ENCODE assay signal across 9 cellular contexts in the genomic region with DNA sequence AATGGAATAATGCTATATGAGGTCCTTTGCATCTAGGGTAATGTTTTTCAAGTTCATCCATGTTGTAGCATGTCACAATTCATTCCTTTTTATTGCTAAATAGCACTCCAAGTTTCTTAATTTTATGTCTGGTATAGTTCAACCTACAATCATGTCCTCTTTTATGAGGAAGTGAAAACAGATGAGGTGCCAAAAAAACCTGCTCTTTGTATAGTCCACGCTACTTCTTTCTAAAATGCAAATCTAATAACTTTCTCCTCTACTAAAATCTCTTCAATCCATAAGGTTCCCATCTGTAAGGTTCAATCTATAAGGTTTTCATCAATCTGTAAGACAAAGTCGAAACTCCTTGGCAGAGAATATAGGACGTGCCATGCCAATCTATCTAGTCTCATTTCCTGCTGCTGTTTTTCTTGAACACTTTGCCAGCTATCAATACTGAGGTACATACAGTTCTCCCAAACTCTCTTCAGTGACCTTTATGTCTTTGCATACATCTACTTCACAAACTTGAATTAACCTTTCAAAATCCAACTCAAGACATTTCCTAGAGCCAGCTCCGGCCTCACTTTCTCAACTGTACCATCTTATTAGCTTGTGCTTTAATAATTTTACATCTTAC. TPM values are rescaled to one million over a fixed set of nuclear protein-coding genes. Genes with fewer than 3 reads are reported as not detected.
A peak's percentile ranks its signal among the peaks of the same experiment; 100 is the strongest.
DNase-seq lines count a peak whose midpoint lies in the region; ATAC-seq lines count a peak whose summit lies in the region.
"Had no signal": no experiment of that assay in that cellular context is flagged by ENCODE, and none has a peak within 500 bp of the region (broad histone marks: within the 10 kb centered on the region; RNA-seq: fewer than 3 reads in every experiment).

No MANE protein-coding gene starts in this region.

- H3K9me3 Mint-ChIP-seq in T-helper 2 cell treated with Interferon-gamma antibody and Interleukin-4, amounts not matched to agents 5 μg/mL and 100 μg/mL, for 36 hours: peaks cover 17% of the 10 kb centered on the region

- intact Hi-C loops in left colon (cut with DNase I, micrococcal nuclease): no loop called here

- peaks cover 63% of the 10 kb centered on the region for H3K36me3 Mint-ChIP-seq in T-helper 2 cell treated with Interferon-gamma antibody and Interleukin-4, amounts not matched to agents 5 μg/mL and 100 μg/mL, for 36 hours (ENCODE audit: low read depth)

- DNase-seq in left colon: no peak
- DNase-seq in T-helper 2 cell treated with Interferon-gamma antibody and Interleukin-4, amounts not matched to agents 5 μg/mL and 100 μg/mL, for 36 hours (ENCODE audit: low spot score): no peak
- DNase-seq in activated effector memory CD4-positive, alpha-beta T cell treated with anti-CD3 and anti-CD28 coated beads, Interleukin-2, amount 50 U/mL, for 16 hours: no peak
- DNase-seq: cerebellar nuclear complex, sigmoid colon had no signal

- H3K27ac Mint-ChIP-seq in T-helper 2 cell treated with Interferon-gamma antibody and Interleukin-4, amounts not matched to agents 5 μg/mL and 100 μg/mL, for 36 hours: no peak overlapping the region

- peaks cover 35% of the 10 kb centered on the region for H3K4me1 Mint-ChIP-seq in T-helper 2 cell treated with Interferon-gamma antibody and Interleukin-4, amounts not matched to agents 5 μg/mL and 100 μg/mL, for 36 hours (ENCODE audit: low read depth)

- H3K27me3 Mint-ChIP-seq in T-helper 2 cell treated with Interferon-gamma antibody and Interleukin-4, amounts not matched to agents 5 μg/mL and 100 μg/mL, for 36 hours (ENCODE audit: low read depth): no peaks in the 10 kb centered on the region

- H3K4me3 Mint-ChIP-seq in T-helper 2 cell treated with Interferon-gamma antibody and Interleukin-4, amounts not matched to agents 5 μg/mL and 100 μg/mL, for 36 hours: no peak overlapping the region

- ATAC-seq in GM18861 (IDR thresholded peaks at IDR 0.05; ENCODE audit: unreplicated experiment) (peak; percentile 56), GM21390 (IDR thresholded peaks at IDR 0.05; ENCODE audit: unreplicated experiment) (peak; percentile 59), HG03460 (IDR thresholded peaks at IDR 0.05; ENCODE audit: unreplicated experiment) (peak; percentile 48), left colon (peak; percentile 45), HG03108 (IDR thresholded peaks at IDR 0.05; ENCODE audit: unreplicated experiment) (no peak)

RNA-seq across cellular contexts. Expression of gene INTS6, which starts 33.7 kb away (rescaled TPM):
- total RNA-seq in left colon: 10 to 100 TPM; 32.1 to 35.4 TPM
